ENCODE assay signal across 3 cellular contexts in genomic region chr14:92164958-92165357, GRCh38.
A peak's percentile ranks its signal among the peaks of the same experiment; 100 is the strongest.
TF ChIP-seq lines count a peak whose summit lies in the region.

No MANE protein-coding gene starts in this region.

TF ChIP-seq in SK-N-SH treated with all-trans-retinoic acid at 6 μM for 48 hours, 23 proteins besides CTCF, POLR2A, EP300 and RAD21:
- TF ChIP-seq OSR1 (CRISPR knock-in tag; IDR thresholded peaks at IDR 0.05) (no peak), ZNF565 (CRISPR knock-in tag; conservative IDR thresholded peaks at IDR 0.05; ENCODE audit: low read depth) (no peak), ZNF8 (CRISPR knock-in tag; IDR thresholded peaks at IDR 0.05) (peak; percentile 98)
TF ChIP-seq in SK-N-SH treated with all-trans-retinoic acid at 6 μM for 48 hours: peak in this region for 1.

TF ChIP-seq in SK-N-SH, 30 proteins besides CTCF, POLR2A, EP300 and RAD21:
- TF ChIP-seq JUND (IDR thresholded peaks at IDR 0.05) (no peak), POLR2AphosphoS5 (IDR thresholded peaks at IDR 0.05; ENCODE audit: low read depth, low read length) (no peak), TEAD4 (IDR thresholded peaks at IDR 0.05; ENCODE audit: borderline replicate concordance, insufficient read depth) (no peak), ELF1 (IDR thresholded peaks at IDR 0.05) (no peak)
TF ChIP-seq in SK-N-SH: peak in this region for 0.

TF ChIP-seq in K562, 482 proteins besides CTCF, POLR2A, EP300 and RAD21:
- TF ChIP-seq DMBX1 (CRISPR knock-in tag; IDR thresholded peaks at IDR 0.05; ENCODE audit: borderline replicate concordance) (no peak), ZNF146 (CRISPR knock-in tag; IDR thresholded peaks at IDR 0.05; ENCODE audit: unreplicated experiment) (peak; percentile 14)
